Comparison of ENCODE assay signal across 27 cellular contexts in the genomic region with DNA sequence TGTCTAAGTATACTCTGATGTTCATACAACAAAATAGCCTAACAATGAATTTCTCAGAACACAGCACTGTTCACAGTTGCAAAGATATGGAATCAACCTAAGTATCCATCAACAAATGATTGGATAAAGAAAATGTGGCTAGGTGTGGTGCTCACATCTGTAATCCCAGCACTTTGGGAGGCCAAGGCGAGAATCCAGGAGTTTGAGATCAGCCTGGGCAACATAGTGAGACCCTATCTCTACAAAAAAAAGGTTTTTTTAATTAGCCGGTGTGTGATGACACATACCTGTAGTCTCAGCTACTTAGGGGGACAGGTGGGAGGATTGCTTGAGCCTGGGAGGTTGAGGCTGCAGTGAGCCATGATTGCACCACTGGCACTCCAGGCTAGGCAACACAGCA. TPM values are rescaled to one million over a fixed set of nuclear protein-coding genes. Genes with fewer than 3 reads are reported as not detected.
A peak's percentile ranks its signal among the peaks of the same experiment; 100 is the strongest.
DNase-seq lines count a peak whose midpoint lies in the region; ATAC-seq and TF ChIP-seq lines count a peak whose summit lies in the region.
"Had no signal": no experiment of that assay in that cellular context is flagged by ENCODE, and none has a peak within 500 bp of the region (broad histone marks: within the 10 kb centered on the region; RNA-seq: fewer than 3 reads in every experiment).

No MANE protein-coding gene starts in this region.

- intact Hi-C loops in Caco-2 (cut with micrococcal nuclease; ENCODE audit: unreplicated experiment): no loop called here

- BruUV-seq in Caco-2 (replicated peaks; lab: Mats Ljungman, UMichigan): no TSS peak

- POLR2A ChIA-PET in Caco-2 (lab: Charles Lee): no interaction called here

- no peak for TF ChIP-seq POLR2A in GM18505 (IDR thresholded peaks at IDR 0.05; ENCODE audit: borderline replicate concordance, extremely low read depth, insufficient read depth, insufficient read length)

- no peaks in the 10 kb centered on the region for H3K27me3 ChIP-seq in CD4-positive, CD25-positive, alpha-beta regulatory T cell (ENCODE audit: control insufficient read depth, insufficient read depth, low read length)
- no peaks in the 10 kb centered on the region for H3K27me3 ChIP-seq in Caco-2 (replicated peaks; ENCODE audit: control insufficient read depth, insufficient read depth, low read length)
- H3K27me3 ChIP-seq: esophagus squamous epithelium, pancreas, Peyer's patch had no signal

- H3K9me3 ChIP-seq in CD4-positive, CD25-positive, alpha-beta regulatory T cell (ENCODE audit: control insufficient read depth in 2 of 2, low read length in 2 of 2): no peaks in the 10 kb centered on the region
- H3K9me3 ChIP-seq in Caco-2 (no peaks in the 10 kb centered on the region), T-helper 17 cell (ENCODE audit: control insufficient read depth, low read length, poor library complexity, severe bottlenecking) (no peaks in the 10 kb centered on the region)
- H3K9me3 ChIP-seq: esophagus squamous epithelium, left ventricle myocardium inferior, pancreas, Peyer's patch had no signal

- H3K27ac Mint-ChIP-seq in CD4-positive, CD25-positive, alpha-beta regulatory T cell: peak overlapping the region; percentile 25 to 96 (median 93)
- H3K27ac Mint-ChIP-seq in Caco-2 (ENCODE audit: unreplicated experiment): peak overlapping the region; percentile 66
- H3K27ac Mint-ChIP-seq in T-helper 17 cell: peak overlapping the region; percentile 97
- peak overlapping the region; percentile 77 for H3K27ac Mint-ChIP-seq in memory B cell
- H3K27ac Mint-ChIP-seq in type B pancreatic cell: no peak overlapping the region
- H3K27ac Mint-ChIP-seq: endodermal cell, mesothelial cell of epicardium, nephron had no signal

- H3K36me3 ChIP-seq in CD4-positive, CD25-positive, alpha-beta regulatory T cell (ENCODE audit: control insufficient read depth, insufficient read depth, low read length): peaks cover 27% of the 10 kb centered on the region
- H3K36me3 ChIP-seq in Caco-2 (ENCODE audit: control insufficient read depth, insufficient read depth, low read length): no peaks in the 10 kb centered on the region
- H3K36me3 ChIP-seq: pancreas had no signal

- CTCF ChIA-PET in Caco-2 (lab: Charles Lee): no interaction called here

- peaks cover 93% of the 10 kb centered on the region for H3K4me1 ChIP-seq in CD4-positive, CD25-positive, alpha-beta regulatory T cell (ENCODE audit: control insufficient read depth, insufficient read depth, low read length, poor library complexity, severe bottlenecking)
- peaks cover under 1% of the 10 kb centered on the region; the same call in 1 of the 2 replicates for H3K4me1 ChIP-seq in Caco-2
- H3K4me1 ChIP-seq: pancreas had no signal

- H3K4me3 Mint-ChIP-seq in CD4-positive, CD25-positive, alpha-beta regulatory T cell: peak overlapping the region; percentile 0 to 65 (median 47)
- H3K4me3 Mint-ChIP-seq in Caco-2 (ENCODE audit: unreplicated experiment): no peak overlapping the region
- H3K4me3 Mint-ChIP-seq in T-helper 17 cell: peak overlapping the region; percentile 76
- H3K4me3 Mint-ChIP-seq in memory B cell: no peak overlapping the region
- no peak overlapping the region for H3K4me3 Mint-ChIP-seq in type B pancreatic cell
- H3K4me3 Mint-ChIP-seq: CD14-positive monocyte, endodermal cell, mesothelial cell of epicardium, nephron had no signal

- H3K36me3 Mint-ChIP-seq in CD4-positive, CD25-positive, alpha-beta regulatory T cell: peaks cover 36% of the 10 kb centered on the region
- H3K36me3 Mint-ChIP-seq in Caco-2 (ENCODE audit: insufficient read depth, unreplicated experiment) (peaks cover 59% of the 10 kb centered on the region), T-helper 17 cell (ENCODE audit: low read depth) (peaks cover 13% of the 10 kb centered on the region), memory B cell (peaks cover 31% of the 10 kb centered on the region), type B pancreatic cell (peaks cover 24% of the 10 kb centered on the region)

- peak overlapping the region; percentile 84 for H3K27ac ChIP-seq in CD4-positive, CD25-positive, alpha-beta regulatory T cell (ENCODE audit: insufficient read depth, low read length, poor library complexity, severe bottlenecking)
- H3K27ac ChIP-seq: esophagus squamous epithelium, left ventricle myocardium inferior, pancreas had no signal

- DNase-seq in CD4-positive, CD25-positive, alpha-beta regulatory T cell: no peak
- DNase-seq in Caco-2: no peak
- DNase-seq in T-helper 17 cell: no peak
- no peak for DNase-seq in memory B cell (ENCODE audit: low spot score in 2 of 2)
- DNase-seq in H4 (ENCODE audit: low spot score): no peak
- no peak for DNase-seq in type B pancreatic cell (ENCODE audit: extremely low spot score, unreplicated experiment)
- DNase-seq: activated CD4-positive, alpha-beta T cell treated with anti-CD3 and anti-CD28 coated beads for 4 hours; activated gamma-delta T cell treated with Interleukin-2 at 50 U/mL for 16 hours; amygdala; cortex of kidney; DMS153; endodermal cell; esophagus squamous epithelium; hippocampal formation; left ventricle myocardium inferior; MM.1S; NCI-H1436; NCI-H510A; NK-92 treated with Interleukin-12 subunit alpha and Interleukin-12 subunit beta, amount 100 ng/mL, for 24 hours; pancreas; Peyer's patch; stimulated activated CD4-positive, alpha-beta T cell treated with anti-CD3 and anti-CD28 coated beads, Interleukin-2, amount 100 ng/mL, for 24 hours had no signal

- H3K27me3 Mint-ChIP-seq in CD4-positive, CD25-positive, alpha-beta regulatory T cell: no peaks in the 10 kb centered on the region
- H3K27me3 Mint-ChIP-seq in Caco-2 (ENCODE audit: insufficient read depth, unreplicated experiment) (no peaks in the 10 kb centered on the region), T-helper 17 cell (no peaks in the 10 kb centered on the region), memory B cell (no peaks in the 10 kb centered on the region), type B pancreatic cell (no peaks in the 10 kb centered on the region)

- no peak for ATAC-seq in CD4-positive, CD25-positive, alpha-beta regulatory T cell (ENCODE audit: low read depth in 2 of 2)
- ATAC-seq in T-helper 17 cell (no peak), memory B cell (ENCODE audit: low read depth) (no peak), GM18505 (IDR thresholded peaks at IDR 0.05; ENCODE audit: unreplicated experiment) (no peak)
- ATAC-seq: pancreas had no signal

- no peaks in the 10 kb centered on the region for H3K9me3 Mint-ChIP-seq in CD4-positive, CD25-positive, alpha-beta regulatory T cell
- no peaks in the 10 kb centered on the region for H3K9me3 Mint-ChIP-seq in Caco-2 (ENCODE audit: unreplicated experiment)
- no peaks in the 10 kb centered on the region for H3K9me3 Mint-ChIP-seq in memory B cell
- H3K9me3 Mint-ChIP-seq in type B pancreatic cell: no peaks in the 10 kb centered on the region
- H3K9me3 Mint-ChIP-seq: CD14-positive monocyte, mesothelial cell of epicardium had no signal

- H3K4me3 ChIP-seq in CD4-positive, CD25-positive, alpha-beta regulatory T cell (ENCODE audit: low read depth, low read length): peak overlapping the region; percentile 49
- H3K4me3 ChIP-seq in Caco-2 (ENCODE audit: low read depth, low read length): no peak overlapping the region
- H3K4me3 ChIP-seq: esophagus squamous epithelium, left ventricle myocardium inferior, pancreas, Peyer's patch, smooth muscle cell had no signal

- H3K4me1 Mint-ChIP-seq in CD4-positive, CD25-positive, alpha-beta regulatory T cell: peaks cover 46 to 95% (median 72%) of the 10 kb centered on the region in 4 donors
- H3K4me1 Mint-ChIP-seq in Caco-2 (ENCODE audit: low read depth, unreplicated experiment) (peaks cover 11% of the 10 kb centered on the region), T-helper 17 cell (peaks cover 66% of the 10 kb centered on the region), memory B cell (peaks cover 41% of the 10 kb centered on the region), type B pancreatic cell (ENCODE audit: unreplicated experiment) (no peaks in the 10 kb centered on the region)
- H3K4me1 Mint-ChIP-seq: endodermal cell had no signal

- TF ChIP-seq CTCF in Caco-2 (IDR thresholded peaks at IDR 0.05; ENCODE audit: insufficient read depth in 1 of 2, low read depth in 1 of 2, low read length in 1 of 2, severe bottlenecking in 1 of 2, unreplicated experiment in 1 of 2) (no peak), type B pancreatic cell (conservative IDR thresholded peaks at IDR 0.05) (no peak)

RNA-seq across cellular contexts. Expression of a gene that starts 10.7 kb away (rescaled TPM):
- total RNA-seq in CD4-positive, CD25-positive, alpha-beta regulatory T cell: 56.9 TPM
- 100 to 1,000 TPM; 110 to 121 (median 111) TPM for polyA plus RNA-seq in CD4-positive, CD25-positive, alpha-beta regulatory T cell
- 33.7 and 36.1 TPM in 2 replicates for total RNA-seq in Caco-2 (2022)
- 10 to 100 TPM; 40.5 to 48.1 TPM for total RNA-seq in T-helper 17 cell
- total RNA-seq in H4 (2014; rRNA removed; shearing (Covaris generic)): 7.9 and 11.5 TPM in 2 replicates
- 11.0 and 17.0 TPM in 2 replicates for total RNA-seq in type B pancreatic cell (ENCODE audit: low replicate concordance)

RNA-seq across cellular contexts. Expression of a gene that starts 25.8 kb away (rescaled TPM):
- 30.9 TPM for total RNA-seq in CD4-positive, CD25-positive, alpha-beta regulatory T cell
- polyA plus RNA-seq in CD4-positive, CD25-positive, alpha-beta regulatory T cell: 100 to 1,000 TPM in 1 of 4 donors, 10 to 100 TPM in 3; 72.3 to 105 (median 84.9) TPM
- 11.7 and 13.1 TPM in 2 replicates for total RNA-seq in Caco-2 (2022)
- total RNA-seq in T-helper 17 cell: 10 to 100 TPM; 17.0 to 18.9 TPM
- total RNA-seq in H4 (2014; rRNA removed; shearing (Covaris generic)): 107 and 111 TPM in 2 replicates
- total RNA-seq in type B pancreatic cell (ENCODE audit: low replicate concordance): 13.8 and 19.1 TPM in 2 replicates

Comparison
In these comparisons a context has a peak if more than half of its experiments do, and no peak if none do; other contexts are left out.
1. H3K4me3 Mint-ChIP-seq: peak in CD4-positive, CD25-positive, alpha-beta regulatory T cell (4 of 4) and T-helper 17 cell (single experiment); none in Caco-2 (single experiment), memory B cell (single experiment) and type B pancreatic cell (single experiment).